Comparison of ENCODE assay signal across 8 cellular contexts in genomic region chr17:35447494-35447893, GRCh38. TPM values are rescaled to one million over a fixed set of nuclear protein-coding genes. Genes with fewer than 3 reads are reported as not detected.
DNase-seq lines count a peak whose midpoint lies in the region; ATAC-seq and TF ChIP-seq lines count a peak whose summit lies in the region.

No MANE protein-coding gene starts in this region.

- no peaks in the 10 kb centered on the region for H3K9me2 ChIP-seq in PC-3 (replicated peaks; ENCODE audit: low read length)

- H3K79me2 ChIP-seq in PC-3 (ENCODE audit: low read length) = peaks cover 5% of the 10 kb centered on the region; the same call in 1 of the 2 replicates

- TF ChIP-seq CTCF in GM12875 (IDR thresholded peaks at IDR 0.05; ENCODE audit: borderline replicate concordance, insufficient read depth, low read depth, low read length) (no peak), PC-3 (conservative IDR thresholded peaks at IDR 0.05; ENCODE audit: low read depth, low read length) (no peak), heart right ventricle (IDR thresholded peaks at IDR 0.05) (no peak)

- H3K36me3 ChIP-seq in PC-3 (ENCODE audit: low read depth, low read length) (no peaks in the 10 kb centered on the region), heart right ventricle (no peaks in the 10 kb centered on the region), rectal smooth muscle tissue (ENCODE audit: control insufficient read depth, insufficient read depth, low read length) (no peaks in the 10 kb centered on the region)

- H3K4me1 ChIP-seq in PC-3 (ENCODE audit: insufficient read depth, low read length) = 0 out of 2 replicates have a peak, but pooled peaks cover 4% of the 10 kb centered on the region
- peaks cover 0 to 24% (median 13%) of the 10 kb centered on the region in 9 donors for H3K4me1 ChIP-seq in heart right ventricle
- no peaks in the 10 kb centered on the region for H3K4me1 ChIP-seq in rectal smooth muscle tissue (ENCODE audit: control insufficient read depth, insufficient read depth, low read length)

- H3K27me3 ChIP-seq in PC-3 (ENCODE audit: low read length) (no peaks in the 10 kb centered on the region), heart right ventricle (peaks cover 0 to 57% (median 21%) of the 10 kb centered on the region in 7 donors), rectal smooth muscle tissue (ENCODE audit: control insufficient read depth, insufficient read depth, low read length) (peaks cover 10% of the 10 kb centered on the region)

- no peaks in the 10 kb centered on the region for H4K20me1 ChIP-seq in PC-3 (ENCODE audit: low read length)

- BruUV-seq in PC-3 (replicated peaks; lab: Mats Ljungman, UMichigan) = no TSS peak

- CTCF ChIA-PET in PC-3 (lab: Charles Lee) = no interaction called here

- H3K27ac ChIP-seq in PC-3 (ENCODE audit: low read length) = no peak overlapping the region
- H3K27ac ChIP-seq in heart right ventricle = peak overlapping the region in 9 of 10 donors; percentile 39 to 84 (median 77)
- H3K27ac ChIP-seq in rectal smooth muscle tissue (ENCODE audit: low read depth, low read length) = peak overlapping the region; percentile 55

- ATAC-seq in PC-3 (no peak), heart right ventricle (peak in 3 of 8 donors; percentile 20 to 27 (median 26)), GM18870 (IDR thresholded peaks at IDR 0.05; ENCODE audit: unreplicated experiment) (no peak), HG03442 (IDR thresholded peaks at IDR 0.05; ENCODE audit: unreplicated experiment) (no peak)

- no peak for DNase-seq in PC-3
- peak in 1 of 2 donors; percentile 24 for DNase-seq in heart right ventricle
- no peak for DNase-seq in activated gamma-delta T cell (lab: John Stamatoyannopoulos, UW)
- DNase-seq in superior temporal gyrus (ENCODE audit: extremely low spot score) = no peak

- peak overlapping the region; percentile 77 for H3K4me2 ChIP-seq in PC-3 (ENCODE audit: low read length)

- intact Hi-C loops in PC-3 (cut with micrococcal nuclease) = no loop called here
- intact Hi-C loops in heart right ventricle (cut with DNase I) = loop anchor here in 1 of 10 donors (5.0 kb wide), 1 partner anchor 85 kb away; no protein-coding TSS in a partner anchor

- 39 to 43% methylated on average over 3 of the region's 3 CpGs for WGBS in heart right ventricle, 2 donors

- H3K9ac ChIP-seq in PC-3 (ENCODE audit: low read length) (no peak overlapping the region), rectal smooth muscle tissue (ENCODE audit: low read length) (no peak overlapping the region)

- POLR2A ChIA-PET in PC-3 (lab: Charles Lee; ENCODE audit: unreplicated experiment) = interaction anchor here (0.5 kb wide), 1 partner anchor 19 kb away, joined by 3 read pairs; no protein-coding TSS in a partner anchor

- no peaks in the 10 kb centered on the region for H3F3A ChIP-seq in PC-3 (ENCODE audit: low read length, unreplicated experiment)

- H3K4me3 ChIP-seq in GM12875 (ENCODE audit: low read depth, low read length) (peak overlapping the region; percentile 82), PC-3 (ENCODE audit: low read length) (peak overlapping the region; percentile 74), heart right ventricle (peak overlapping the region; percentile 38 to 66 (median 61)), rectal smooth muscle tissue (ENCODE audit: low read length) (peak overlapping the region; percentile 22)

- H3K9me3 ChIP-seq in PC-3 (ENCODE audit: low read length) (no peaks in the 10 kb centered on the region), heart right ventricle (peaks cover 0 to 5% (median 0%) of the 10 kb centered on the region in 11 donors)

- H2AFZ ChIP-seq in PC-3 (ENCODE audit: low read length) = peak overlapping the region; percentile 42; the same call in 1 of the 2 replicates

RNA-seq across cellular contexts. Expression of gene SLFN13, which starts 1.1 kb away (rescaled TPM):
- total RNA-seq in PC-3 (2014; rRNA removed) (4.6 and 8.2 TPM in 2 replicates), heart right ventricle (10 to 100 TPM in 1 of 10 donors, 1 to 10 TPM in 9; 1.8 to 10.7 (median 4.4) TPM)
- polyA plus RNA-seq in heart right ventricle = 1 to 10 TPM in 1 of 2 donors, under 1 TPM in 1; 0.51 to 1.5 TPM

RNA-seq across cellular contexts. Expression of gene SLFN12, which starts 15.2 kb away (rescaled TPM):
- total RNA-seq in PC-3 (2014; rRNA removed) = not detected in 2 replicates
- total RNA-seq in heart right ventricle = 1 to 10 TPM; 2.0 to 7.8 (median 4.0) TPM
- polyA plus RNA-seq in heart right ventricle = 1 to 10 TPM in 1 of 2 donors, under 1 TPM in 1; 0.96 to 3.7 TPM

Comparison
In these comparisons a context has a peak if more than half of its experiments do, and no peak if none do; other contexts are left out.
1. H3K4me3 ChIP-seq: peak in every context shown above with its lines; median percentile 82 in GM12875; 74 in PC-3; 61 in heart right ventricle; 22 in rectal smooth muscle tissue.